ENCODE assay signal across 1 cellular context in genomic region chr17:70422862-70423261, GRCh38.
TF ChIP-seq lines count a peak whose summit lies in the region.

No MANE protein-coding gene starts in this region.

TF ChIP-seq in HepG2, 621 proteins besides CTCF, POLR2A, EP300 and RAD21 (continued from another document):
- TF ChIP-seq, protein P1, sequence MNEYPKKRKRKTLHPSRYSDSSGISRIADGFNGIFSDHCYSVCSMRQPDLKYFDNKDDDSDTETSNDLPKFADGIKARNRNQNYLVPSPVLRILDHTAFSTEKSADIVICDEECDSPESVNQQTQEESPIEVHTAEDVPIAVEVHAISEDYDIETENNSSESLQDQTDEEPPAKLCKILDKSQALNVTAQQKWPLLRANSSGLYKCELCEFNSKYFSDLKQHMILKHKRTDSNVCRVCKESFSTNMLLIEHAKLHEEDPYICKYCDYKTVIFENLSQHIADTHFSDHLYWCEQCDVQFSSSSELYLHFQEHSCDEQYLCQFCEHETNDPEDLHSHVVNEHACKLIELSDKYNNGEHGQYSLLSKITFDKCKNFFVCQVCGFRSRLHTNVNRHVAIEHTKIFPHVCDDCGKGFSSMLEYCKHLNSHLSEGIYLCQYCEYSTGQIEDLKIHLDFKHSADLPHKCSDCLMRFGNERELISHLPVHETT (CRISPR knock-in tag; conservative IDR thresholded peaks at IDR 0.05) = no peak
- peak; percentile 55 for TF ChIP-seq MAFF (IDR thresholded peaks at IDR 0.05; ENCODE audit: low read depth, low read length)
TF ChIP-seq in HepG2: peak in this region for 2.
